9 cellular contexts compared by ENCODE assay signal in the genomic region with DNA sequence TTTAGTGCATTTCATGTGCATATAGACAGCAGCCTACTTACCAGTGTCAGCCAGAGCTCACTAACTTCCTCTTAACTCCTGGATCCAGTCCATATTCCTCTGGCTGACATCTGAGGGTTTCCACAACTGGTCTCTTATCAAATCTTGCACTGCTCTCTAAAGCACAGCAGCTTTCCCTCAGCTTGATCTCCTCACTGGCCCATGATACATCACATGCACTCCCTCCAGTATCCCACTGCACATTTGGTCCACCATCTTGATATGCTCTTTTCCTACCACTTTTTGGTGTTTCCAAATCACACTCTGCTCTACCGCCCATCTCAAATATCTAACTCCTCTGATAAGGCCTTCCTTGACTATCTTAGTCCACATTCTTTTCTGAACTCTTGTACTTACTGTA.
DNase-seq lines count a peak whose midpoint lies in the region; TF ChIP-seq lines count a peak whose summit lies in the region.
"Had no signal": no experiment of that assay in that cellular context is flagged by ENCODE, and none has a peak within 500 bp of the region (broad histone marks: within the 10 kb centered on the region; RNA-seq: fewer than 3 reads in every experiment).

No MANE protein-coding gene starts in this region.

- no peaks in the 10 kb centered on the region for H3K9me3 Mint-ChIP-seq in mesothelial cell of epicardium

- H3K4me3 Mint-ChIP-seq in mesothelial cell of epicardium = no peak overlapping the region

- H3K4me1 Mint-ChIP-seq in mesothelial cell of epicardium = peaks cover 63% of the 10 kb centered on the region

- H3K36me3 Mint-ChIP-seq in mesothelial cell of epicardium = no peaks in the 10 kb centered on the region

- H3K27ac Mint-ChIP-seq in mesothelial cell of epicardium = peak overlapping the region; percentile 55

- TF ChIP-seq CTCF in mesothelial cell of epicardium (IDR thresholded peaks at IDR 0.05; ENCODE audit: unreplicated experiment) = no peak

- DNase-seq in AML-193 (lab: John Stamatoyannopoulos, UW) (peak; percentile 52 to 61), NOMO-1 treated with DMSO at 0.1 percent for 48 hours (lab: John Stamatoyannopoulos, UW; ENCODE audit: unreplicated experiment) (peak; percentile 62), dermis blood vessel endothelial cell (peak; percentile 61), mesothelial cell of epicardium (ENCODE audit: low spot score in 2 of 2, unreplicated experiment in 2 of 2) (no peak), NK-92 (lab: John Stamatoyannopoulos, UW; ENCODE audit: unreplicated experiment) (no peak), kidney glomerular epithelial cell (lab: John Stamatoyannopoulos, UW) (no peak), NCI-H510A treated with DMSO at 0.1 percent for 48 hours (lab: John Stamatoyannopoulos, UW) (no peak), DMS153 treated with DMSO at 0.1 percent for 48 hours (lab: John Stamatoyannopoulos, UW; ENCODE audit: unreplicated experiment) (no peak)
- DNase-seq: trophoblast cell had no signal

- no peaks in the 10 kb centered on the region for H3K27me3 Mint-ChIP-seq in mesothelial cell of epicardium (ENCODE audit: low read depth)

Comparison
In these comparisons a context has a peak if more than half of its experiments do, and no peak if none do; other contexts are left out.
1. DNase-seq: peak in AML-193 (2 of 2), NOMO-1 treated with DMSO at 0.1 percent for 48 hours (single experiment) and dermis blood vessel endothelial cell (single experiment); none in mesothelial cell of epicardium (0 of 2), NK-92 (single experiment), kidney glomerular epithelial cell (single experiment), NCI-H510A treated with DMSO at 0.1 percent for 48 hours (single experiment) and DMS153 treated with DMSO at 0.1 percent for 48 hours (single experiment).